1 cellular context compared by ENCODE assay signal in genomic region chr6:38676236-38676973, GRCh38.
A peak's percentile ranks its signal among the peaks of the same experiment; 100 is the strongest.
TF ChIP-seq lines count a peak whose summit lies in the region.

No MANE protein-coding gene starts in this region.

TF ChIP-seq in GM12878, 131 proteins besides CTCF, POLR2A, EP300 and RAD21:
- TF ChIP-seq ZNF274 (IDR thresholded peaks at IDR 0.05; ENCODE audit: insufficient read depth, insufficient read length), result no peak
- TF ChIP-seq ZNF384 (IDR thresholded peaks at IDR 0.05; ENCODE audit: borderline replicate concordance, low read depth, low read length), result peak; percentile 59; the same call in 1 of the 2 replicates
- no peak for TF ChIP-seq SMAD5 (IDR thresholded peaks at IDR 0.05; ENCODE audit: low read depth)
- TF ChIP-seq EED (IDR thresholded peaks at IDR 0.05; ENCODE audit: low read depth), result no peak
- no peak for TF ChIP-seq NFXL1 (IDR thresholded peaks at IDR 0.05; ENCODE audit: borderline replicate concordance)
- TF ChIP-seq BHLHE40 (IDR thresholded peaks at IDR 0.05; ENCODE audit: borderline replicate concordance in 1 of 2, low read depth in 2 of 2, low read length in 1 of 2), result no peak
- TF ChIP-seq JUNB (IDR thresholded peaks at IDR 0.05), result peak; percentile 20; the same call in 1 of the 2 replicates
- peak in 1 of 2 experiments; percentile 24; a peak in 1 of 4 replicates for TF ChIP-seq IKZF2 (IDR thresholded peaks at IDR 0.05)
- no peak for TF ChIP-seq HSF1 (IDR thresholded peaks at IDR 0.05; ENCODE audit: low read depth, low read length)
- no peak for TF ChIP-seq GATAD2B (conservative IDR thresholded peaks at IDR 0.05; ENCODE audit: low read depth)
- TF ChIP-seq ZNF207 (IDR thresholded peaks at IDR 0.05; ENCODE audit: borderline replicate concordance), result no peak
- no peak for TF ChIP-seq POU2F2 (IDR thresholded peaks at IDR 0.05; ENCODE audit: borderline replicate concordance, low read depth, low read length)
- no peak for TF ChIP-seq NBN (IDR thresholded peaks at IDR 0.05)
- no peak for TF ChIP-seq DPF2 (IDR thresholded peaks at IDR 0.05)
- TF ChIP-seq CBFB (IDR thresholded peaks at IDR 0.05; ENCODE audit: low read depth), result no peak
- TF ChIP-seq MYB (IDR thresholded peaks at IDR 0.05; ENCODE audit: borderline replicate concordance, low read depth, low read length), result no peak
- no peak for TF ChIP-seq SREBF2 (IDR thresholded peaks at IDR 0.05; ENCODE audit: low read length)
- TF ChIP-seq ATF3 (IDR thresholded peaks at IDR 0.05; ENCODE audit: borderline replicate concordance, extremely low read depth, low read depth, low read length), result no peak
- TF ChIP-seq SKIL (IDR thresholded peaks at IDR 0.05; ENCODE audit: low read depth, poor library complexity, severe bottlenecking), result no peak
- TF ChIP-seq SPI1 (IDR thresholded peaks at IDR 0.05; ENCODE audit: borderline replicate concordance, insufficient read depth, low read depth, low read length), result peak; percentile 60
- TF ChIP-seq RELB (IDR thresholded peaks at IDR 0.05; ENCODE audit: low read depth), result 0 out of 2 replicates have a peak, but pooled peaks have one; percentile 17
- TF ChIP-seq STAT3 (IDR thresholded peaks at IDR 0.05; ENCODE audit: low read depth, low read length), result no peak
- TF ChIP-seq SRF (IDR thresholded peaks at IDR 0.05; ENCODE audit: low read depth in 2 of 2, low read length in 2 of 2), result no peak
- no peak for TF ChIP-seq SIN3A (IDR thresholded peaks at IDR 0.05; ENCODE audit: low read depth, low read length)
